In the genomic region with DNA sequence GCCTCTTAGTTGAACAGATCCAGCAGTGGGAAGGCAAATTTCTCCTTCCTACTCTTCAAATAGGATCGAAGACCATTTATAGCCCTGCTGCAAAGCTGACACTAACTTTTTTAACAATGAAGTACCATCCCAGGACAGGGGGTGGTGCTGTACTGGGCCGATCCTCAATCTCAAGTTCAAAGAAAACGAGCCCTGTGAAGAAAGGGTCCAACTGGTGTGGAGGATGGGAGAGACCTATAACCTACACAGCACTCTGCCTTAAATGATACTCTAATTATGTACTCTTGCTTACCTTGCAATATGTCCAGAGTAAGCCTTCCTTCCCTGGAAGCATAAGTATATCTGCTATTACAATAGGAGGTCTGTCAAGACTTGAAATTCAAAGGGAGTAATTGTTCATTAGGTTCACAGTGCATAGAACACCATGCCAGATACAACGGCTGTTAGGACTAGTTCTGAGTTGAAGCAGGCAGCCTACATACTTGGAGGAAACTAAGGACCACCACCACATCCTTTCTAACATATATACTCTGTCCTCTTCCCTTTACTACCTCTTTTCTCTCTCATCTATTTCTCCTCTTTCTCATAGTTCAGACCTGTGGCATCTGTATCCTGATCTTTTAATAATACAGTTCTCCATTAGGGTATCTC, we compare ENCODE assay signal across 9 cellular contexts. TPM values are rescaled to one million over a fixed set of nuclear protein-coding genes. Genes with fewer than 3 reads are reported as not detected.
A peak's percentile ranks its signal among the peaks of the same experiment; 100 is the strongest.
DNase-seq lines count a peak whose midpoint lies in the region; ATAC-seq and TF ChIP-seq lines count a peak whose summit lies in the region.
"Had no signal": no experiment of that assay in that cellular context is flagged by ENCODE, and none has a peak within 500 bp of the region (broad histone marks: within the 10 kb centered on the region; RNA-seq: fewer than 3 reads in every experiment).

No MANE protein-coding gene starts in this region.

- DNase-seq in activated naive CD4-positive, alpha-beta T cell treated with anti-CD3 and anti-CD28 coated beads, Interleukin-2, amount 50 U/mL, for 72 hours (ENCODE audit: low spot score in 2 of 2): no peak
- DNase-seq in activated naive CD4-positive, alpha-beta T cell treated with anti-CD3 and anti-CD28 coated beads, Interleukin-2, amount 10 ng/mL, durations not matched to agents 7 days and 5 days: no peak
- DNase-seq in activated CD4-positive, alpha-beta memory T cell treated with anti-CD3 and anti-CD28 coated beads for 36 hours: peak; percentile 19
- no peak for DNase-seq in left ventricle myocardium superior
- no peak for DNase-seq in upper lobe of right lung
- DNase-seq in esophagus muscularis mucosa (ENCODE audit: extremely low spot score): no peak
- DNase-seq in NCI-H1436 treated with DMSO at 0.1 percent for 48 hours (lab: John Stamatoyannopoulos, UW): no peak

- H3K27me3 Mint-ChIP-seq in activated naive CD4-positive, alpha-beta T cell treated with anti-CD3 and anti-CD28 coated beads, Interleukin-2, amount 10 ng/mL, durations not matched to agents 7 days and 5 days: no peaks in the 10 kb centered on the region
- H3K27me3 Mint-ChIP-seq in activated CD4-positive, alpha-beta memory T cell treated with anti-CD3 and anti-CD28 coated beads for 36 hours: no peaks in the 10 kb centered on the region

- ATAC-seq in activated naive CD4-positive, alpha-beta T cell treated with anti-CD3 and anti-CD28 coated beads, Interleukin-2, amount 50 U/mL, for 72 hours: peak in 1 of 2 donors; percentile 70
- ATAC-seq in left ventricle myocardium superior (peak; percentile 24), upper lobe of right lung (peak; percentile 28), GM21576 (IDR thresholded peaks at IDR 0.05; ENCODE audit: unreplicated experiment) (no peak)

- CTCF ChIA-PET in activated naive CD4-positive, alpha-beta T cell treated with anti-CD3 and anti-CD28 coated beads, Interleukin-2, amount 10 ng/mL, durations not matched to agents 7 days and 5 days (lab: Charles Lee): interaction anchor here (1.1 to 2.0 kb wide), 3 partner anchors 11 to 88 kb away, joined by 4 to 10 read pairs (median 8); no protein-coding TSS in a partner anchor
- CTCF ChIA-PET in activated CD4-positive, alpha-beta memory T cell treated with anti-CD3 and anti-CD28 coated beads for 36 hours (lab: Charles Lee): interaction anchor here (0.7 to 1.2 kb wide), 5 partner anchors 10 to 33 kb away, joined by 3 to 4 read pairs (median 3); no protein-coding TSS in a partner anchor

- POLR2A ChIA-PET in activated CD4-positive, alpha-beta memory T cell treated with anti-CD3 and anti-CD28 coated beads for 36 hours (lab: Charles Lee): no interaction called here

- no peak overlapping the region for H3K4me3 ChIP-seq in upper lobe of right lung
- no peak overlapping the region for H3K4me3 ChIP-seq in esophagus muscularis mucosa
- H3K4me3 ChIP-seq: SK-N-MC had no signal

- no peaks in the 10 kb centered on the region for H3K27me3 ChIP-seq in upper lobe of right lung
- H3K27me3 ChIP-seq in esophagus muscularis mucosa: no peaks in the 10 kb centered on the region

- peaks cover 21% of the 10 kb centered on the region for H3K36me3 ChIP-seq in upper lobe of right lung
- H3K36me3 ChIP-seq in esophagus muscularis mucosa: peaks cover 0 to 5% (median 0%) of the 10 kb centered on the region in 4 donors

- H3K9me3 ChIP-seq in upper lobe of right lung (no peaks in the 10 kb centered on the region), esophagus muscularis mucosa (no peaks in the 10 kb centered on the region)

- H3K4me1 Mint-ChIP-seq in activated naive CD4-positive, alpha-beta T cell treated with anti-CD3 and anti-CD28 coated beads, Interleukin-2, amount 10 ng/mL, durations not matched to agents 7 days and 5 days: peaks cover 53% of the 10 kb centered on the region
- peaks cover 69% of the 10 kb centered on the region for H3K4me1 Mint-ChIP-seq in activated CD4-positive, alpha-beta memory T cell treated with anti-CD3 and anti-CD28 coated beads for 36 hours (ENCODE audit: low read depth)

- H3K4me1 ChIP-seq in upper lobe of right lung (peaks cover 50% of the 10 kb centered on the region), esophagus muscularis mucosa (peaks cover 48 to 78% (median 70%) of the 10 kb centered on the region in 4 donors)

- intact Hi-C loops in activated CD4-positive, alpha-beta memory T cell treated with anti-CD3 and anti-CD28 coated beads for 36 hours (cut with micrococcal nuclease): no loop called here
- intact Hi-C loops in left ventricle myocardium superior (cut with micrococcal nuclease): no loop called here
- intact Hi-C loops in upper lobe of right lung (cut with DNase I): no loop called here
- intact Hi-C loops in esophagus muscularis mucosa (cut with DNase I): no loop called here

- no peak overlapping the region for H3K4me3 Mint-ChIP-seq in activated naive CD4-positive, alpha-beta T cell treated with anti-CD3 and anti-CD28 coated beads, Interleukin-2, amount 10 ng/mL, durations not matched to agents 7 days and 5 days
- no peak overlapping the region for H3K4me3 Mint-ChIP-seq in activated CD4-positive, alpha-beta memory T cell treated with anti-CD3 and anti-CD28 coated beads for 36 hours

- no peak for TF ChIP-seq POLR2A in esophagus muscularis mucosa (IDR thresholded peaks at IDR 0.05; ENCODE audit: low read depth)

- TF ChIP-seq CTCF in upper lobe of right lung (IDR thresholded peaks at IDR 0.05) (peak; percentile 29), esophagus muscularis mucosa (IDR thresholded peaks at IDR 0.05) (peak in 1 of 3 experiments; percentile 24)

- H3K27ac ChIP-seq in upper lobe of right lung (no peak overlapping the region), esophagus muscularis mucosa (replicated peaks in 1 of 4) (no peak overlapping the region)
- H3K27ac ChIP-seq: SK-N-MC had no signal

- H3K36me3 Mint-ChIP-seq in activated naive CD4-positive, alpha-beta T cell treated with anti-CD3 and anti-CD28 coated beads, Interleukin-2, amount 50 U/mL, for 72 hours: peaks cover 3 to 34% of the 10 kb centered on the region in 2 donors
- peaks cover 35% of the 10 kb centered on the region for H3K36me3 Mint-ChIP-seq in activated naive CD4-positive, alpha-beta T cell treated with anti-CD3 and anti-CD28 coated beads, Interleukin-2, amount 10 ng/mL, durations not matched to agents 7 days and 5 days
- H3K36me3 Mint-ChIP-seq in activated CD4-positive, alpha-beta memory T cell treated with anti-CD3 and anti-CD28 coated beads for 36 hours: peaks cover 28% of the 10 kb centered on the region

- TF ChIP-seq EP300 in esophagus muscularis mucosa (IDR thresholded peaks at IDR 0.05): no peak

- H3K9me3 Mint-ChIP-seq in activated naive CD4-positive, alpha-beta T cell treated with anti-CD3 and anti-CD28 coated beads, Interleukin-2, amount 50 U/mL, for 72 hours: no peaks in the 10 kb centered on the region
- no peaks in the 10 kb centered on the region for H3K9me3 Mint-ChIP-seq in activated naive CD4-positive, alpha-beta T cell treated with anti-CD3 and anti-CD28 coated beads, Interleukin-2, amount 10 ng/mL, durations not matched to agents 7 days and 5 days
- H3K9me3 Mint-ChIP-seq in activated CD4-positive, alpha-beta memory T cell treated with anti-CD3 and anti-CD28 coated beads for 36 hours: no peaks in the 10 kb centered on the region

- peak overlapping the region; percentile 14 to 46 for H3K27ac Mint-ChIP-seq in activated naive CD4-positive, alpha-beta T cell treated with anti-CD3 and anti-CD28 coated beads, Interleukin-2, amount 50 U/mL, for 72 hours
- H3K27ac Mint-ChIP-seq in activated naive CD4-positive, alpha-beta T cell treated with anti-CD3 and anti-CD28 coated beads, Interleukin-2, amount 10 ng/mL, durations not matched to agents 7 days and 5 days: no peak overlapping the region
- H3K27ac Mint-ChIP-seq in activated CD4-positive, alpha-beta memory T cell treated with anti-CD3 and anti-CD28 coated beads for 36 hours: no peak overlapping the region

- 81% methylated on average over 4 of the region's 4 CpGs for WGBS in esophagus muscularis mucosa

RNA-seq across cellular contexts. Expression of a gene that starts 6.2 kb away (rescaled TPM):
- total RNA-seq in activated naive CD4-positive, alpha-beta T cell treated with anti-CD3 and anti-CD28 coated beads, Interleukin-2, amount 50 U/mL, for 72 hours: 100 to 1,000 TPM; 109 to 120 TPM
- 100 to 1,000 TPM; 131 to 132 TPM for total RNA-seq in activated CD4-positive, alpha-beta memory T cell treated with anti-CD3 and anti-CD28 coated beads for 36 hours
- 86.2 TPM for total RNA-seq in left ventricle myocardium superior
- total RNA-seq in upper lobe of right lung: 114 TPM
- total RNA-seq in esophagus muscularis mucosa: 100 to 1,000 TPM in 3 of 4 donors, 10 to 100 TPM in 1; 90.5 to 154 (median 111) TPM

RNA-seq across cellular contexts. Expression of a gene that starts 38.4 kb away (rescaled TPM):
- 100 to 1,000 TPM; 346 to 393 TPM for total RNA-seq in activated naive CD4-positive, alpha-beta T cell treated with anti-CD3 and anti-CD28 coated beads, Interleukin-2, amount 50 U/mL, for 72 hours
- total RNA-seq in activated CD4-positive, alpha-beta memory T cell treated with anti-CD3 and anti-CD28 coated beads for 36 hours: 100 to 1,000 TPM; 358 to 368 TPM
- 311 TPM for total RNA-seq in left ventricle myocardium superior
- 164 TPM for total RNA-seq in upper lobe of right lung
- 100 to 1,000 TPM; 139 to 250 (median 186) TPM for total RNA-seq in esophagus muscularis mucosa

Comparison
In these comparisons a context has a peak if more than half of its experiments do, and no peak if none do; other contexts are left out.
1. H3K27ac Mint-ChIP-seq: peak in activated naive CD4-positive, alpha-beta T cell treated with anti-CD3 and anti-CD28 coated beads, Interleukin-2, amount 50 U/mL, for 72 hours (2 of 2); none in activated naive CD4-positive, alpha-beta T cell treated with anti-CD3 and anti-CD28 coated beads, Interleukin-2, amount 10 ng/mL, durations not matched to agents 7 days and 5 days (single experiment) and activated CD4-positive, alpha-beta memory T cell treated with anti-CD3 and anti-CD28 coated beads for 36 hours (single experiment).